ENCODE assay signal across 1 cellular context in genomic region chr11:61370349-61371005, GRCh38.
TF ChIP-seq lines count a peak whose summit lies in the region.

No MANE protein-coding gene starts in this region.

TF ChIP-seq in WTC11, 78 proteins besides CTCF, POLR2A, EP300 and RAD21 (continued from another document):
- TF ChIP-seq ATF6 (CRISPR knock-in tag; IDR thresholded peaks at IDR 0.05) (no peak), GRHL2 (CRISPR knock-in tag; IDR thresholded peaks at IDR 0.05; ENCODE audit: insufficient replicate concordance, severe bottlenecking) (no peak), TEAD4 (CRISPR knock-in tag; IDR thresholded peaks at IDR 0.05) (no peak), ZNF425 (CRISPR knock-in tag; conservative IDR thresholded peaks at IDR 0.05) (no peak), FOXK1 (CRISPR knock-in tag; IDR thresholded peaks at IDR 0.05) (no peak), CREM (CRISPR knock-in tag; IDR thresholded peaks at IDR 0.05) (no peak), AR (CRISPR knock-in tag; IDR thresholded peaks at IDR 0.05) (no peak), ESRRA (CRISPR knock-in tag; IDR thresholded peaks at IDR 0.05; ENCODE audit: borderline replicate concordance) (no peak), SMAD3 (CRISPR knock-in tag; IDR thresholded peaks at IDR 0.05; ENCODE audit: borderline replicate concordance) (no peak), ZMAT4 (CRISPR knock-in tag; IDR thresholded peaks at IDR 0.05) (no peak), USF1 (CRISPR knock-in tag; IDR thresholded peaks at IDR 0.05) (no peak), HMGXB4 (CRISPR knock-in tag; IDR thresholded peaks at IDR 0.05) (no peak), NFATC4 (CRISPR knock-in tag; IDR thresholded peaks at IDR 0.05) (no peak), FOXP1 (CRISPR knock-in tag; IDR thresholded peaks at IDR 0.05; ENCODE audit: borderline replicate concordance) (no peak)
TF ChIP-seq in WTC11: peak in this region for 0.
